8 cellular contexts compared by ENCODE assay signal in the genomic region with DNA sequence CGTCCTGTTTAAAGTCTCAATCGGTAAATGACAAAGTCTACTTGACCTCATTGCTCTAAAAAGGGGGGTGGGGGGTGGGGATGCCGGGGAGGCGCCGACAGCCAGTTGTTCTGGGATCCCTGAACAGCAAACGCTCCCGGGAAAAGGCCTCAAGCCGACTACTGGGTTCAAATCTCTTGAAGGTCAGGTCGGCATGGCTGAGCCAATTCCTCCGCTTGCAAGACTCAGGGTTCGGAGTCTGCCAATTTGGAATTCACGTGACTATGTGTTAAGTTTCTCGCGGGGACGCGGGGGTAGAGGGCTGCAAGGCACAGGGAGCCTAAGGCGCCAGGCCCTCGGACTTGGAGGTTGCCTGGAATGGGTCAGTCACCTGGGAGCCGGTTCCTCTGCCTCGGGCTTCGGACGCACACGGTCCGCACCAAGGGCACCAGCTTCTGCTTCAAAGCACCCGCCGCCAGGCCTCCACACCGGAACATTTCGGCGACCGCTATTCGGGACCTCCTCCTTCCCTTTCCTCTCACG. TPM values are rescaled to one million over a fixed set of nuclear protein-coding genes. Genes with fewer than 3 reads are reported as not detected.
A peak's percentile ranks its signal among the peaks of the same experiment; 100 is the strongest.
DNase-seq lines count a peak whose midpoint lies in the region; ATAC-seq and TF ChIP-seq lines count a peak whose summit lies in the region.

No MANE protein-coding gene starts in this region.

- H3K9ac ChIP-seq in stomach smooth muscle (ENCODE audit: low read length in 2 of 2) = peak overlapping the region; percentile 73 to 75

- peaks cover 0 to 9% of the 10 kb centered on the region in 2 donors for H3K36me3 Mint-ChIP-seq in CD14-positive monocyte

- DNase-seq in CD14-positive monocyte (ENCODE audit: low spot score) (no peak), astrocyte of the cerebellum (ENCODE audit: low read depth) (no peak), left colon (no peak), HuH-7 (ENCODE audit: low spot score) (no peak), germinal center (ENCODE audit: low spot score) (no peak)

- H3K36me3 ChIP-seq in stomach smooth muscle (ENCODE audit: control insufficient read depth in 2 of 2, insufficient read depth in 2 of 2, low read length in 2 of 2) = no peaks in the 10 kb centered on the region

- peak overlapping the region; percentile 91 to 93 for H3K4me3 Mint-ChIP-seq in CD14-positive monocyte

- TF ChIP-seq CTCF in CD14-positive monocyte (IDR thresholded peaks at IDR 0.05) = no peak
- TF ChIP-seq CTCF in astrocyte of the cerebellum (IDR thresholded peaks at IDR 0.05; ENCODE audit: low read depth, low read length, missing control alignments) = no peak

- peaks cover 0 to 9% (median 0%) of the 10 kb centered on the region in 3 donors for H3K27me3 Mint-ChIP-seq in CD14-positive monocyte (ENCODE audit: low read depth in 3 of 3)

- peak overlapping the region; percentile 54 for H3K4me3 ChIP-seq in astrocyte of the cerebellum (ENCODE audit: low read depth, low read length)
- peak overlapping the region; percentile 71 to 80 for H3K4me3 ChIP-seq in stomach smooth muscle (ENCODE audit: low read length in 2 of 2)

- no peaks in the 10 kb centered on the region for H3K4me1 ChIP-seq in stomach smooth muscle (ENCODE audit: control insufficient read depth, insufficient read depth, low read length)

- intact Hi-C loops in CD14-positive monocyte (cut with micrococcal nuclease) (loop anchor here in 1 of 2 donors (5.0 kb wide), 1 partner anchor 83 kb away; no protein-coding TSS in a partner anchor), left colon (cut with DNase I, micrococcal nuclease) (no loop called here)

- peaks cover 14% of the 10 kb centered on the region for H3K4me1 Mint-ChIP-seq in CD14-positive monocyte

- H3K27ac Mint-ChIP-seq in CD14-positive monocyte = peak overlapping the region; percentile 90 to 96 (median 95)

- peaks cover 0 to 2% of the 10 kb centered on the region in 2 donors for H3K27me3 ChIP-seq in stomach smooth muscle (ENCODE audit: control insufficient read depth in 1 of 2, insufficient read depth in 2 of 2, low read length in 2 of 2)

- H3K9me3 Mint-ChIP-seq in CD14-positive monocyte = peaks cover 0 to 3% (median 0%) of the 10 kb centered on the region in 7 donors

- ATAC-seq in HG03565 (IDR thresholded peaks at IDR 0.05; ENCODE audit: unreplicated experiment) (peak; percentile 15), left colon (peak; percentile 30), GM21786 (IDR thresholded peaks at IDR 0.05; ENCODE audit: unreplicated experiment) (no peak)

- H3K27ac ChIP-seq in stomach smooth muscle (ENCODE audit: low read length) = peak overlapping the region; percentile 80

- no peaks in the 10 kb centered on the region for H3K9me3 ChIP-seq in stomach smooth muscle (ENCODE audit: control insufficient read depth in 2 of 2, low read length in 2 of 2)

- in situ Hi-C loops in astrocyte of the cerebellum (cut with HindIII; ENCODE audit: low sequenced_read_pairs) = no loop called here

RNA-seq across cellular contexts. Expression of gene AIFM1, which starts 0.4 kb away (rescaled TPM):
- 10 to 100 TPM; 18.6 to 19.1 TPM for polyA plus RNA-seq in CD14-positive monocyte
- 10 to 100 TPM; 67.0 to 76.9 TPM for total RNA-seq in left colon

RNA-seq across cellular contexts. Expression of gene RAB33A, which starts 6.5 kb away (rescaled TPM):
- 1 to 10 TPM in 1 of 2 donors, under 1 TPM in 1; 0.13 to 1.6 TPM for polyA plus RNA-seq in CD14-positive monocyte
- total RNA-seq in left colon = under 1 TPM in 1 of 2 donors, not detected in 1; 0.34 TPM

RNA-seq across cellular contexts. Expression of gene ELF4, which starts 54.9 kb away (rescaled TPM):
- 10 to 100 TPM; 10.4 to 20.5 TPM for polyA plus RNA-seq in CD14-positive monocyte
- total RNA-seq in left colon = 10 to 100 TPM; 39.8 to 61.9 TPM
